ENCODE assay signal across 14 cellular contexts in the genomic region with DNA sequence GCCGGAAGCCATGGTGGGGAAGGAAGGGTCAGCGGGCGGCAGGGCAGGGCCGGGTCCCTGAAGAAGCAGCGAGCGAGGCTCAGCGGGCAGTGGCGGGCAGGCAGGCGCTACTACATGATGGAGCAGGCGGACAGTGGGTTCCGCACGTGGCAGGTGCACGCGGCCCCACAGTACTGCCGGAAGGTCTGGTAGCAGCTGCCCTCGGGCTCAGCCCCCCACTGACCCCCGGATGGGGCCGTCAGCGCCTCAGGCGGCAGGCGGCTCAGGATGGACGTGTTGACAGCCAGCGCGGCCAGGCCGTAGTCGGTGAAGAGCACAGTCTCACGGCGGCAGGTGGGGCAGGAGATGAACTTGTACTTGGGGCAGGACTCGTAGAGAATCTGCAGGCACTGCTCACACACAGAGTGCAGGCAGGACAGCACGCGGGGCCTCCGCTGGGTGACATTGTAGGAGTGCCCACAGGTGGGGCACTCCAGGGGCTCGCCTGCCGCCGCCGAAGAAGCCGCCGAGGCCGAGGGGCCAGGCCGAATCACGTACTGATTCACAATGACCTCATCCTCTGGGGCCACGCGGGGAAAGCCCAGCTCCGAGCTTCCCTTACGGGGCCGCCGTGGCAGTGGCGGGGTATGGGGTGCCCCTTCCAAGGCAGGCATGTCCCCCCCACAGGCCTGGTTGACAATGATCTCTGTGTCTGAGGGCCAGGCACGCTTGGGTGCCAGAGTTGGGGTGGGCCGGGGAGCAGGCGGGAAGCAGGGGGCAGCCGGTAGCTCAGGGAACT. TPM values are rescaled to one million over a fixed set of nuclear protein-coding genes. Genes with fewer than 3 reads are reported as not detected.
A peak's percentile ranks its signal among the peaks of the same experiment; 100 is the strongest.
DNase-seq lines count a peak whose midpoint lies in the region; ATAC-seq and TF ChIP-seq lines count a peak whose summit lies in the region.
"Had no signal": no experiment of that assay in that cellular context is flagged by ENCODE, and none has a peak within 500 bp of the region (broad histone marks: within the 10 kb centered on the region; RNA-seq: fewer than 3 reads in every experiment).

No MANE protein-coding gene starts in this region.

- H3K23me2 ChIP-seq in H9 (ENCODE audit: insufficient read length, low read depth, low read length, poor library complexity, severe bottlenecking): peaks cover 18% of the 10 kb centered on the region

- H2AFZ ChIP-seq in H9 (ENCODE audit: low read length): no peak overlapping the region

- H3K27ac Mint-ChIP-seq in activated T-cell treated with anti-CD3 and anti-CD28 coated beads, Interleukin-2, amount 50 U/mL, for 24 hours: no peak overlapping the region
- no peak overlapping the region for H3K27ac Mint-ChIP-seq in H9
- H3K27ac Mint-ChIP-seq in activated naive CD8-positive, alpha-beta T cell: no peak overlapping the region
- H3K27ac Mint-ChIP-seq in nephron: no peak overlapping the region

- H3T11ph ChIP-seq in H9 (ENCODE audit: low read length): no peak overlapping the region

- no peaks in the 10 kb centered on the region for H3K9me3 ChIP-seq in H9 (ENCODE audit: control insufficient read depth, low read depth, low read length)

- H3K79me1 ChIP-seq in H9 (ENCODE audit: insufficient read depth, low read depth, low read length, poor library complexity, severe bottlenecking): no peaks in the 10 kb centered on the region

- H3K18ac ChIP-seq in H9 (ENCODE audit: insufficient read length, low read depth, low read length): no peak overlapping the region

- no peaks in the 10 kb centered on the region for H4K20me1 ChIP-seq in H9 (ENCODE audit: control insufficient read depth, insufficient read depth, insufficient read length)

- H3K27ac ChIP-seq in H9 (ENCODE audit: insufficient read length, low read depth, low read length): no peak overlapping the region

- no peak overlapping the region for H3K23ac ChIP-seq in H9 (ENCODE audit: insufficient read length, low read depth, low read length)

- no peak overlapping the region for H2BK20ac ChIP-seq in H9 (ENCODE audit: low read depth, low read length, poor library complexity, severe bottlenecking)

- no peaks in the 10 kb centered on the region for H3K27me3 ChIP-seq in H9 (ENCODE audit: insufficient read depth, low read length)

- peaks cover 26% of the 10 kb centered on the region for H3K36me3 Mint-ChIP-seq in activated T-cell treated with anti-CD3 and anti-CD28 coated beads, Interleukin-2, amount 50 U/mL, for 24 hours (ENCODE audit: low read depth)
- H3K36me3 Mint-ChIP-seq in H9 (ENCODE audit: insufficient read depth in 1 of 3, low read depth in 3 of 3) (peaks cover 0 to 15% (median under 1%) of the 10 kb centered on the region in 3 experiments; a peak in 1 of 7 replicates), nephron (ENCODE audit: low read depth) (no peaks in the 10 kb centered on the region)
- no peaks in the 10 kb centered on the region for H3K36me3 Mint-ChIP-seq in activated naive CD8-positive, alpha-beta T cell

- H3K79me2 ChIP-seq in H9 (ENCODE audit: insufficient read depth, low read length): no peaks in the 10 kb centered on the region

- no peak overlapping the region for H2BK12ac ChIP-seq in H9 (ENCODE audit: insufficient read length, low read depth, low read length)

- no peak overlapping the region for H3K4ac ChIP-seq in H9 (ENCODE audit: low read depth, low read length)

- H4K8ac ChIP-seq in H9 (replicated peaks; ENCODE audit: insufficient read length, low read depth, low read length): no peak overlapping the region

- H3K4me1 Mint-ChIP-seq in activated T-cell treated with anti-CD3 and anti-CD28 coated beads, Interleukin-2, amount 50 U/mL, for 24 hours (ENCODE audit: low read depth): peaks cover 11% of the 10 kb centered on the region
- peaks cover 4 to 8% of the 10 kb centered on the region in 2 experiments for H3K4me1 Mint-ChIP-seq in H9
- peaks cover 2% of the 10 kb centered on the region for H3K4me1 Mint-ChIP-seq in activated naive CD8-positive, alpha-beta T cell (ENCODE audit: low read depth)
- H3K4me1 Mint-ChIP-seq in nephron: peaks cover 5% of the 10 kb centered on the region

- H3K9me3 Mint-ChIP-seq in activated T-cell treated with anti-CD3 and anti-CD28 coated beads, Interleukin-2, amount 50 U/mL, for 24 hours: no peaks in the 10 kb centered on the region
- no peaks in the 10 kb centered on the region for H3K9me3 Mint-ChIP-seq in H9
- no peaks in the 10 kb centered on the region for H3K9me3 Mint-ChIP-seq in activated naive CD8-positive, alpha-beta T cell (ENCODE audit: low read depth)
- H3K9me3 Mint-ChIP-seq in nephron: no peaks in the 10 kb centered on the region

- H2BK5ac ChIP-seq in H9 (ENCODE audit: insufficient read length, low read length): no peak overlapping the region

- H4K91ac ChIP-seq in H9 (ENCODE audit: insufficient read length, low read depth, low read length): no peak overlapping the region

- H3K4me1 ChIP-seq in H9 (ENCODE audit: insufficient read depth, low read length): no peaks in the 10 kb centered on the region; the same call in 1 of the 2 replicates

- WGBS in H9 (ENCODE audit: extremely low coverage, insufficient read length, low lambda C conversion rate): no CpG with 5 or more reads among the region's 52 CpGs

- H3K27me3 Mint-ChIP-seq in activated T-cell treated with anti-CD3 and anti-CD28 coated beads, Interleukin-2, amount 50 U/mL, for 24 hours: no peaks in the 10 kb centered on the region
- no peaks in the 10 kb centered on the region for H3K27me3 Mint-ChIP-seq in H9 (ENCODE audit: low read depth)
- H3K27me3 Mint-ChIP-seq in activated naive CD8-positive, alpha-beta T cell: no peaks in the 10 kb centered on the region
- H3K27me3 Mint-ChIP-seq in nephron (ENCODE audit: low read depth): no peaks in the 10 kb centered on the region

- no peak for DNase-seq in activated T-cell treated with anti-CD3 and anti-CD28 coated beads, Interleukin-2, amount 50 U/mL, for 24 hours
- DNase-seq in activated T-cell treated with anti-CD3 and anti-CD28 coated beads, Interleukin-2, amount 50 U/mL, for 48 hours: no peak
- DNase-seq in H9: no peak
- DNase-seq in C1 segment of cervical spinal cord (lab: John Stamatoyannopoulos, UW): no peak
- DNase-seq in stimulated activated CD4-positive, alpha-beta T cell treated with anti-CD3 and anti-CD28 coated beads, Interleukin-4, amount 100 ng/mL, for 4 hours: no peak
- DNase-seq: NCI-H82; stimulated activated CD4-positive, alpha-beta T cell treated with anti-CD3 and anti-CD28 coated beads, Interleukin-2, amount 100 ng/mL, for 48 hours; trophoblast cell had no signal

- no peak overlapping the region for H3K56ac ChIP-seq in H9 (ENCODE audit: insufficient read length, low read depth, low read length)

- no peak overlapping the region for H3K9ac ChIP-seq in H9 (ENCODE audit: extremely low read depth, insufficient read length, low read length)

- H2BK120ac ChIP-seq in H9 (ENCODE audit: low read depth, low read length, poor library complexity, severe bottlenecking): no peak overlapping the region

- H2AK5ac ChIP-seq in H9 (ENCODE audit: insufficient read length, low read length): no peak overlapping the region

- no peak overlapping the region for H2BK15ac ChIP-seq in H9 (ENCODE audit: low read depth, low read length)

- no peak overlapping the region for H4K5ac ChIP-seq in H9 (ENCODE audit: insufficient read length, low read depth, low read length)

- TF ChIP-seq CTCF in H9 (conservative IDR thresholded peaks at IDR 0.05): no peak
- no peak for TF ChIP-seq CTCF in nephron (IDR thresholded peaks at IDR 0.05; ENCODE audit: unreplicated experiment in 3 of 3)

- peak overlapping the region; percentile 39 for H3K4me3 Mint-ChIP-seq in activated T-cell treated with anti-CD3 and anti-CD28 coated beads, Interleukin-2, amount 50 U/mL, for 24 hours
- H3K4me3 Mint-ChIP-seq in H9 (peak overlapping the region; percentile 22 to 60; a peak in 3 of 5 replicates), nephron (peak overlapping the region; percentile 51 to 66 (median 56))
- peak overlapping the region; percentile 52 for H3K4me3 Mint-ChIP-seq in activated naive CD8-positive, alpha-beta T cell

- ATAC-seq in GM21786 (IDR thresholded peaks at IDR 0.05; ENCODE audit: unreplicated experiment): no peak

- H3K4me2 ChIP-seq in H9 (ENCODE audit: insufficient read depth, insufficient read length, low read length): no peak overlapping the region

- H3K14ac ChIP-seq in H9 (ENCODE audit: insufficient read depth, low read length): no peak overlapping the region

RNA-seq across cellular contexts. Expression of a gene that starts 1.5 kb away (rescaled TPM):
- 7.7 and 8.1 TPM in 2 replicates for total RNA-seq in H9 (2021)

RNA-seq across cellular contexts. Expression of a gene that starts 4.5 kb away (rescaled TPM):
- total RNA-seq in H9 (2021): 1.0 and 1.9 TPM in 2 replicates

RNA-seq across cellular contexts. Expression of a gene that starts 6.8 kb away (rescaled TPM):
- total RNA-seq in H9 (2021): 0.15 and 0.20 TPM in 2 replicates
- total RNA-seq: endothelial cell of umbilical vein, frontal cortex had no signal

RNA-seq across cellular contexts. Expression of a gene that starts 10.2 kb away (rescaled TPM):
- not detected in 2 replicates for total RNA-seq in H9 (2021)
- total RNA-seq: endothelial cell of umbilical vein, frontal cortex, omental fat pad had no signal

RNA-seq across cellular contexts. Expression of a gene that starts 15.0 kb away (rescaled TPM):
- total RNA-seq in H9 (2021): 44.1 and 45.3 TPM in 2 replicates
